11 cellular contexts compared by ENCODE assay signal in genomic region chr12:46402451-46402850, GRCh38. TPM values are rescaled to one million over a fixed set of nuclear protein-coding genes. Genes with fewer than 3 reads are reported as not detected.
DNase-seq lines count a peak whose midpoint lies in the region; ATAC-seq and TF ChIP-seq lines count a peak whose summit lies in the region.
"Had no signal": no experiment of that assay in that cellular context is flagged by ENCODE, and none has a peak within 500 bp of the region (broad histone marks: within the 10 kb centered on the region; RNA-seq: fewer than 3 reads in every experiment).

No MANE protein-coding gene starts in this region.

- ATAC-seq in SK-N-SH treated with all-trans-retinoic acid at 6 μM for 48 hours (peak; percentile 91), foreskin keratinocyte (peak; percentile 69), HG03354 (IDR thresholded peaks at IDR 0.05; ENCODE audit: poor library complexity, severe bottlenecking, unreplicated experiment) (no peak)

- TF ChIP-seq CTCF in foreskin keratinocyte (conservative IDR thresholded peaks at IDR 0.05), result no peak
- TF ChIP-seq CTCF in sigmoid colon (IDR thresholded peaks at IDR 0.05), result no peak
- TF ChIP-seq CTCF in testis (IDR thresholded peaks at IDR 0.05), result no peak

- TF ChIP-seq POLR2A in sigmoid colon (IDR thresholded peaks at IDR 0.05) (no peak), testis (IDR thresholded peaks at IDR 0.05) (no peak)

- peak; percentile 70 for DNase-seq in GM03348 (ENCODE audit: low spot score)
- peak in 1 of 2 donors; percentile 65 for DNase-seq in foreskin keratinocyte
- peak; percentile 76 for DNase-seq in sigmoid colon
- DNase-seq in testis, result no peak
- DNase-seq in UCSD-AML1 (lab: John Stamatoyannopoulos, UW; ENCODE audit: unreplicated experiment), result no peak
- DNase-seq in NCI-H510A (lab: John Stamatoyannopoulos, UW), result no peak
- DNase-seq: activated naive CD4-positive, alpha-beta T cell treated with anti-CD3 and anti-CD28 coated beads, Interleukin-2, amount 10 ng/mL, durations not matched to agents 7 days and 5 days; NCI-H510A treated with DMSO at 0.1 percent for 48 hours had no signal

- H3K9me3 ChIP-seq in sigmoid colon, result no peaks in the 10 kb centered on the region
- no peaks in the 10 kb centered on the region for H3K9me3 ChIP-seq in testis
- H3K9me3 ChIP-seq: HAP-1 had no signal

- H3K27ac ChIP-seq in foreskin keratinocyte, result peak overlapping the region; percentile 5
- peak overlapping the region; percentile 43 to 81 (median 72) for H3K27ac ChIP-seq in sigmoid colon
- H3K27ac ChIP-seq in testis, result no peak overlapping the region

- H3K36me3 ChIP-seq in sigmoid colon (no peaks in the 10 kb centered on the region), testis (ENCODE audit: low read depth, missing control alignments) (no peaks in the 10 kb centered on the region)
- H3K36me3 ChIP-seq: HAP-1 had no signal

- intact Hi-C loops in sigmoid colon (cut with DNase I), result loop anchor here (5.0 kb wide), 1 partner anchor 155 kb away; no protein-coding TSS in a partner anchor
- intact Hi-C loops in testis (cut with DNase I; ENCODE audit: low total_unique reads), result no loop called here

- H3K4me1 ChIP-seq in foreskin keratinocyte (peaks cover 22% of the 10 kb centered on the region), sigmoid colon (peaks cover 0 to 49% (median 41%) of the 10 kb centered on the region in 4 donors), testis (peaks cover 6% of the 10 kb centered on the region)

- H3K4me3 ChIP-seq in sigmoid colon (no peak overlapping the region), testis (no peak overlapping the region)
- H3K4me3 ChIP-seq: HAP-1 had no signal

- 32 to 51% methylated on average over 2 of the region's 2 CpGs for WGBS in sigmoid colon, 2 donors
- 74 to 88% methylated on average over 2 of the region's 2 CpGs for WGBS in testis, 2 donors

- TF ChIP-seq EP300 in sigmoid colon (IDR thresholded peaks at IDR 0.05), result peak in 3 of 4 donors; percentile 10 to 25 (median 17)

- H3K27me3 ChIP-seq in foreskin keratinocyte (no peaks in the 10 kb centered on the region), sigmoid colon (no peaks in the 10 kb centered on the region), testis (no peaks in the 10 kb centered on the region)

TF ChIP-seq in SK-N-SH treated with all-trans-retinoic acid at 6 μM for 48 hours, 23 proteins besides CTCF, POLR2A, EP300 and RAD21:
- TF ChIP-seq ZC3H10 (CRISPR knock-in tag; IDR thresholded peaks at IDR 0.05) (0 out of 2 replicates have a peak, but pooled peaks have one; percentile 50), ZFP3 (CRISPR knock-in tag; IDR thresholded peaks at IDR 0.05) (no peak), ISL1 (CRISPR knock-in tag; IDR thresholded peaks at IDR 0.05) (peak; percentile 58), OSR1 (CRISPR knock-in tag; IDR thresholded peaks at IDR 0.05) (no peak)
- TF ChIP-seq, protein P1, sequence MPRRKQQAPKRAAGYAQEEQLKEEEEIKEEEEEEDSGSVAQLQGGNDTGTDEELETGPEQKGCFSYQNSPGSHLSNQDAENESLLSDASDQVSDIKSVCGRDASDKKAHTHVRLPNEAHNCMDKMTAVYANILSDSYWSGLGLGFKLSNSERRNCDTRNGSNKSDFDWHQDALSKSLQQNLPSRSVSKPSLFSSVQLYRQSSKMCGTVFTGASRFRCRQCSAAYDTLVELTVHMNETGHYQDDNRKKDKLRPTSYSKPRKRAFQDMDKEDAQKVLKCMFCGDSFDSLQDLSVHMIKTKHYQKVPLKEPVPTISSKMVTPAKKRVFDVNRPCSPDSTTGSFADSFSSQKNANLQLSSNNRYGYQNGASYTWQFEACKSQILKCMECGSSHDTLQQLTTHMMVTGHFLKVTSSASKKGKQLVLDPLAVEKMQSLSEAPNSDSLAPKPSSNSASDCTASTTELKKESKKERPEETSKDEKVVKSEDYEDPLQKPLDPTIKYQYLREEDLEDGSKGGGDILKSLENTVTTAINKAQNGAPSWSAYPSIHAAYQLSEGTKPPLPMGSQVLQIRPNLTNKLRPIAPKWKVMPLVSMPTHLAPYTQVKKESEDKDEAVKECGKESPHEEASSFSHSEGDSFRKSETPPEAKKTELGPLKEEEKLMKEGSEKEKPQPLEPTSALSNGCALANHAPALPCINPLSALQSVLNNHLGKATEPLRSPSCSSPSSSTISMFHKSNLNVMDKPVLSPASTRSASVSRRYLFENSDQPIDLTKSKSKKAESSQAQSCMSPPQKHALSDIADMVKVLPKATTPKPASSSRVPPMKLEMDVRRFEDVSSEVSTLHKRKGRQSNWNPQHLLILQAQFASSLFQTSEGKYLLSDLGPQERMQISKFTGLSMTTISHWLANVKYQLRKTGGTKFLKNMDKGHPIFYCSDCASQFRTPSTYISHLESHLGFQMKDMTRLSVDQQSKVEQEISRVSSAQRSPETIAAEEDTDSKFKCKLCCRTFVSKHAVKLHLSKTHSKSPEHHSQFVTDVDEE (CRISPR knock-in tag; IDR thresholded peaks at IDR 0.05), result no peak

RNA-seq across cellular contexts. Expression of gene SLC38A2, which starts 29.9 kb away (rescaled TPM):
- total RNA-seq in foreskin keratinocyte, result 385 and 423 TPM in 2 replicates
- 74.9 and 102 TPM in 2 replicates for polyA plus RNA-seq in foreskin keratinocyte
- total RNA-seq in sigmoid colon, result 100 to 1,000 TPM; 234 to 299 (median 263) TPM
- polyA plus RNA-seq in sigmoid colon, result 10 to 100 TPM; 17.6 to 69.4 (median 19.2) TPM
- 100 to 1,000 TPM; 151 to 220 TPM for total RNA-seq in testis
- polyA plus RNA-seq in testis (ENCODE audit: insufficient read depth, low read depth, low replicate concordance), result 56.4 TPM

Comparison
In these comparisons a context has a peak if more than half of its experiments do, and no peak if none do; other contexts are left out.
1. DNase-seq: peak in GM03348 (single experiment) and sigmoid colon (single experiment); none in testis (single experiment), UCSD-AML1 (single experiment) and NCI-H510A (single experiment).
2. H3K27ac ChIP-seq: peak in foreskin keratinocyte (single experiment) and sigmoid colon (4 of 4); none in testis (0 of 2).